ENCODE assay signal across 21 cellular contexts in genomic region chr6:105211831-105212230, GRCh38. TPM values are rescaled to one million over a fixed set of nuclear protein-coding genes. Genes with fewer than 3 reads are reported as not detected.
A peak's percentile ranks its signal among the peaks of the same experiment; 100 is the strongest.
DNase-seq lines count a peak whose midpoint lies in the region; ATAC-seq, FAIRE-seq and TF ChIP-seq lines count a peak whose summit lies in the region.
"Had no signal": no experiment of that assay in that cellular context is flagged by ENCODE, and none has a peak within 500 bp of the region (broad histone marks: within the 10 kb centered on the region; RNA-seq: fewer than 3 reads in every experiment).

No MANE protein-coding gene starts in this region.

- no peaks in the 10 kb centered on the region for H3K36me3 ChIP-seq in BLaER1 treated with 17β-estradiol and CSF1 and Interleukin-3, amounts not matched to agents 10 nM and 100 nM
- H3K36me3 ChIP-seq in HEK293 (ENCODE audit: control insufficient read depth in 2 of 2, insufficient read depth in 1 of 2, low read length in 2 of 2) = no peaks in the 10 kb centered on the region
- no peaks in the 10 kb centered on the region for H3K36me3 ChIP-seq in H7 (replicated peaks; ENCODE audit: control insufficient read depth, insufficient read depth, low read length)
- H3K36me3 ChIP-seq: lower lobe of right lung had no signal

- no peaks in the 10 kb centered on the region for H3K9me3 ChIP-seq in BLaER1 treated with 17β-estradiol and CSF1 and Interleukin-3, amounts not matched to agents 10 nM and 100 nM (replicated peaks in 1 of 11)
- H3K9me3 ChIP-seq in HEK293 (ENCODE audit: control insufficient read depth, insufficient read depth, low read depth, low read length) = no peaks in the 10 kb centered on the region
- H3K9me3 ChIP-seq: lower lobe of right lung had no signal

- no peak overlapping the region for H3K4me3 ChIP-seq in BLaER1 treated with 17β-estradiol and CSF1 and Interleukin-3, amounts not matched to agents 10 nM and 100 nM
- H3K4me3 ChIP-seq in HEK293 (ENCODE audit: low read depth, low read length) (no peak overlapping the region), foreskin fibroblast (ENCODE audit: low read depth in 1 of 2, low read length in 2 of 2) (no peak overlapping the region), H7 (ENCODE audit: insufficient read depth, low read depth, low read length) (no peak overlapping the region)
- H3K4me3 ChIP-seq: K562, lower lobe of right lung had no signal

- no peaks in the 10 kb centered on the region for H4K20me1 ChIP-seq in BLaER1 treated with 17β-estradiol and CSF1 and Interleukin-3, amounts not matched to agents 10 nM and 100 nM

- H3K36me3 Mint-ChIP-seq in activated T-helper 17 cell treated with anti-CD3 and anti-CD28 coated beads, Interleukin-2, amount 50 U/mL, for 72 hours (ENCODE audit: low read depth) = no peaks in the 10 kb centered on the region
- H3K36me3 Mint-ChIP-seq: activated CD8-positive, alpha-beta memory T cell treated with anti-CD3 and anti-CD28 coated beads, Interleukin-2, amount 10 ng/mL, durations not matched to agents 7 days and 5 days had no signal

- TF ChIP-seq CTCF in HEK293 (tag by site-specific recombination; IDR thresholded peaks at IDR 0.05) (no peak), foreskin fibroblast (IDR thresholded peaks at IDR 0.05; ENCODE audit: low read depth, low read length) (no peak)

- peak overlapping the region in 4 of 11 experiments; percentile 14 to 78 (median 63); a peak in 7 of 22 replicates for H3K27ac ChIP-seq in BLaER1 treated with 17β-estradiol and CSF1 and Interleukin-3, amounts not matched to agents 10 nM and 100 nM
- H3K27ac ChIP-seq in HEK293 (ENCODE audit: extremely low read depth, low read depth, low read length) = no peak overlapping the region
- H3K27ac ChIP-seq: lower lobe of right lung had no signal

- CTCF ChIA-PET in HEK293 (lab: Yijun Ruan, JAX) = interaction anchor here (0.7 kb wide), 1 partner anchor 271 kb away, joined by 6 read pairs; no protein-coding TSS in a partner anchor

- ATAC-seq in activated T-helper 17 cell treated with anti-CD3 and anti-CD28 coated beads, Interleukin-2, amount 50 U/mL, for 72 hours (replicated peaks) = peak; percentile 66
- no peak for ATAC-seq in GM19463 (IDR thresholded peaks at IDR 0.05; ENCODE audit: unreplicated experiment)
- ATAC-seq: activated CD8-positive, alpha-beta memory T cell treated with anti-CD3 and anti-CD28 coated beads, Interleukin-2, amount 10 ng/mL, durations not matched to agents 7 days and 5 days; K562; lower lobe of right lung had no signal

- H3K4me1 Mint-ChIP-seq in activated T-helper 17 cell treated with anti-CD3 and anti-CD28 coated beads, Interleukin-2, amount 50 U/mL, for 72 hours = peaks cover 5% of the 10 kb centered on the region

- H3K4me1 ChIP-seq in BLaER1 treated with 17β-estradiol and CSF1 and Interleukin-3, amounts not matched to agents 10 nM and 100 nM = peaks cover 4 to 66% (median 16%) of the 10 kb centered on the region in 10 experiments; a peak in 15 of 20 replicates
- H3K4me1 ChIP-seq in HEK293 (ENCODE audit: control insufficient read depth, insufficient read depth, low read length) = peaks cover 31% of the 10 kb centered on the region
- H3K4me1 ChIP-seq: lower lobe of right lung had no signal

- FAIRE-seq in RCC 7860 (lab: Jason Lieb, UNC) = no peak
- FAIRE-seq: astrocyte, H54, K562 had no signal

- POLR2A ChIA-PET in HEK293 (lab: Yijun Ruan, JAX) = no interaction called here

- no peak overlapping the region for H3K4me3 Mint-ChIP-seq in activated T-helper 17 cell treated with anti-CD3 and anti-CD28 coated beads, Interleukin-2, amount 50 U/mL, for 72 hours
- H3K4me3 Mint-ChIP-seq: activated CD8-positive, alpha-beta memory T cell treated with anti-CD3 and anti-CD28 coated beads, Interleukin-2, amount 10 ng/mL, durations not matched to agents 7 days and 5 days had no signal

- H3K27me3 ChIP-seq in BLaER1 treated with 17β-estradiol and CSF1 and Interleukin-3, amounts not matched to agents 10 nM and 100 nM = no peaks in the 10 kb centered on the region
- no peaks in the 10 kb centered on the region for H3K27me3 ChIP-seq in H7 (ENCODE audit: control insufficient read depth, insufficient read depth, low read length)

- H3K27me3 Mint-ChIP-seq in activated T-helper 17 cell treated with anti-CD3 and anti-CD28 coated beads, Interleukin-2, amount 50 U/mL, for 72 hours = peaks cover 12% of the 10 kb centered on the region

- peak overlapping the region in 3 of 11 experiments; percentile 11 to 41 (median 23); a peak in 4 of 22 replicates for H3K9ac ChIP-seq in BLaER1 treated with 17β-estradiol and CSF1 and Interleukin-3, amounts not matched to agents 10 nM and 100 nM

- DNase-seq in foreskin fibroblast (peak; percentile 26 to 74), H7 (no peak), RCC 7860 (ENCODE audit: low spot score) (no peak), NCI-H524 treated with DMSO at 0.1 percent for 48 hours (lab: John Stamatoyannopoulos, UW) (no peak)
- DNase-seq: activated CD8-positive, alpha-beta memory T cell treated with anti-CD3 and anti-CD28 coated beads, Interleukin-2, amount 10 ng/mL, durations not matched to agents 7 days and 5 days; activated naive CD4-positive, alpha-beta T cell treated with anti-CD3 and anti-CD28 coated beads, Interleukin-2, amount 50 U/mL, for 16 hours; lower lobe of right lung; NCI-H1694; NCI-H2171 treated with DMSO at 0.1 percent for 48 hours; NCI-H526 treated with DMSO at 0.1 percent for 48 hours; nucleus accumbens; SHP77 treated with DMSO at 0.1 percent for 48 hours; stimulated activated naive CD4-positive, alpha-beta T cell treated with Interleukin-2 at 50 U/mL for 16 hours had no signal

- no peaks in the 10 kb centered on the region for H3K9me3 Mint-ChIP-seq in activated T-helper 17 cell treated with anti-CD3 and anti-CD28 coated beads, Interleukin-2, amount 50 U/mL, for 72 hours

- peak overlapping the region in 7 of 11 experiments; percentile 25 to 62 (median 51); a peak in 12 of 22 replicates for H3K4me2 ChIP-seq in BLaER1 treated with 17β-estradiol and CSF1 and Interleukin-3, amounts not matched to agents 10 nM and 100 nM

- no peak overlapping the region for H3K27ac Mint-ChIP-seq in activated T-helper 17 cell treated with anti-CD3 and anti-CD28 coated beads, Interleukin-2, amount 50 U/mL, for 72 hours

TF ChIP-seq in HEK293, 187 proteins besides CTCF, POLR2A, EP300 and RAD21:
- TF ChIP-seq ZNF433 (tag by site-specific recombination; IDR thresholded peaks at IDR 0.05; ENCODE audit: low read depth) = no peak
- peak; percentile 28; the same call in 1 of the 2 replicates for TF ChIP-seq PRDM1 (tag by site-specific recombination; IDR thresholded peaks at IDR 0.05)
- no peak for TF ChIP-seq ZNF704 (tag by site-specific recombination; IDR thresholded peaks at IDR 0.05)
- TF ChIP-seq ZNF747 (tag by site-specific recombination; IDR thresholded peaks at IDR 0.05) = no peak

RNA-seq across cellular contexts. Expression of gene POPDC3, which starts 32.0 kb away (rescaled TPM):
- total RNA-seq in activated T-helper 17 cell treated with anti-CD3 and anti-CD28 coated beads, Interleukin-2, amount 50 U/mL, for 72 hours = under 1 TPM in 1 of 2 donors, not detected in 1; 0.24 TPM
- total RNA-seq in H7 (2014; rRNA removed; shearing (Covaris generic)) = 1.1 and 2.6 TPM in 2 replicates
- total RNA-seq: activated CD8-positive, alpha-beta memory T cell treated with anti-CD3 and anti-CD28 coated beads, Interleukin-2, amount 10 ng/mL, durations not matched to agents 7 days and 5 days; T-helper 1 cell treated with Interleukin-12 subunit alpha and Interleukin-12 subunit beta and Interleukin-4 antibody, amounts not matched to agents 30 ng/mL and 1 ng/mL, for 36 hours had no signal

Comparison
In these comparisons a context has a peak if more than half of its experiments do, and no peak if none do; other contexts are left out.
1. DNase-seq: peak in foreskin fibroblast (2 of 2); none in H7 (single experiment), RCC 7860 (single experiment) and NCI-H524 treated with DMSO at 0.1 percent for 48 hours (single experiment).